In genomic region chr14:90491868-90492560, GRCh38 we compare ENCODE assay signal across 16 cellular contexts.
DNase-seq lines count a peak whose midpoint lies in the region; ATAC-seq and TF ChIP-seq lines count a peak whose summit lies in the region.
"Had no signal": no experiment of that assay in that cellular context is flagged by ENCODE, and none has a peak within 500 bp of the region (broad histone marks: within the 10 kb centered on the region; RNA-seq: fewer than 3 reads in every experiment).

No MANE protein-coding gene starts in this region.

- no peak for TF ChIP-seq CTCF in heart left ventricle (IDR thresholded peaks at IDR 0.05)
- no peak for TF ChIP-seq CTCF in dorsolateral prefrontal cortex (IDR thresholded peaks at IDR 0.05 in 54 of 56, conservative IDR thresholded peaks at IDR 0.05 in 2 of 56; ENCODE audit: low read depth in 1 of 56, partially characterized antibody in 56 of 56)
- TF ChIP-seq CTCF in nephron progenitor cell (IDR thresholded peaks at IDR 0.05) = no peak

- H3K9me3 Mint-ChIP-seq in nephron progenitor cell = no peaks in the 10 kb centered on the region
- H3K9me3 Mint-ChIP-seq: activated naive CD4-positive, alpha-beta T cell treated with anti-CD3 and anti-CD28 coated beads for 36 hours had no signal

- H3K27me3 ChIP-seq in heart left ventricle = no peaks in the 10 kb centered on the region
- no peaks in the 10 kb centered on the region for H3K27me3 ChIP-seq in dorsolateral prefrontal cortex
- H3K27me3 ChIP-seq: transverse colon had no signal

- no peak for TF ChIP-seq POLR2A in heart left ventricle (IDR thresholded peaks at IDR 0.05)

- peaks cover 19% of the 10 kb centered on the region for H3K4me1 Mint-ChIP-seq in nephron progenitor cell

- WGBS in heart left ventricle, 4 donors = 47 to 61% (median 58%) methylated on average over 10 to 12 of the region's 12 CpGs

- no peak overlapping the region for H3K27ac Mint-ChIP-seq in nephron progenitor cell
- H3K27ac Mint-ChIP-seq: activated naive CD4-positive, alpha-beta T cell treated with anti-CD3 and anti-CD28 coated beads for 36 hours had no signal

- H3K4me3 ChIP-seq in heart left ventricle = no peak overlapping the region
- H3K4me3 ChIP-seq in dorsolateral prefrontal cortex = no peak overlapping the region
- H3K4me3 ChIP-seq: transverse colon had no signal

- peak; percentile 6 to 57 (median 24) for ATAC-seq in heart left ventricle
- no peak for ATAC-seq in GM19395 (IDR thresholded peaks at IDR 0.05; ENCODE audit: unreplicated experiment)

- intact Hi-C loops in heart left ventricle (cut with DNase I) = loop anchor here in 1 of 10 donors (10.0 kb wide), 1 partner anchor 67 kb away; no protein-coding TSS in a partner anchor
- intact Hi-C loops in cardiac septum (cut with DNase I) = loop anchor here (10.0 kb wide), 1 partner anchor 187 kb away; no protein-coding TSS in a partner anchor
- intact Hi-C loops in dorsolateral prefrontal cortex (cut with DNase I) = no loop called here

- H3K36me3 ChIP-seq in heart left ventricle = no peaks in the 10 kb centered on the region
- H3K36me3 ChIP-seq: transverse colon had no signal

- H3K4me3 Mint-ChIP-seq in nephron progenitor cell = peak overlapping the region; percentile 38
- H3K4me3 Mint-ChIP-seq: activated naive CD4-positive, alpha-beta T cell treated with anti-CD3 and anti-CD28 coated beads for 36 hours had no signal

- H3K27ac ChIP-seq in heart left ventricle = peak overlapping the region in 3 of 12 donors; percentile 35 to 54 (median 38)
- H3K27ac ChIP-seq in dorsolateral prefrontal cortex = peak overlapping the region in 57 of 59 donors; percentile 13 to 95 (median 84)

- no peaks in the 10 kb centered on the region for H3K9me3 ChIP-seq in heart left ventricle
- H3K9me3 ChIP-seq: transverse colon had no signal

- H3K27me3 Mint-ChIP-seq in nephron progenitor cell (ENCODE audit: low read depth, poor library complexity) = peaks cover 4% of the 10 kb centered on the region

- H3K4me1 ChIP-seq in heart left ventricle = peaks cover 0 to 31% (median 22%) of the 10 kb centered on the region in 12 donors

- no peaks in the 10 kb centered on the region for H3K36me3 Mint-ChIP-seq in nephron progenitor cell (ENCODE audit: low read depth)

- DNase-seq in heart left ventricle (no peak), cardiac septum (ENCODE audit: low spot score) (no peak), dorsolateral prefrontal cortex (peak in 4 of 10 donors; percentile 49 to 67 (median 62)), nephron progenitor cell (no peak), NCI-H748 (lab: John Stamatoyannopoulos, UW; ENCODE audit: unreplicated experiment) (no peak), NCI-H69 (lab: John Stamatoyannopoulos, UW) (no peak), HuH-7.5 (ENCODE audit: low spot score) (no peak)
- DNase-seq: activated CD4-positive, alpha-beta T cell treated with anti-CD3 and anti-CD28 coated beads, Interleukin-2, amount 50 U/mL, for 4 hours; activated naive CD4-positive, alpha-beta T cell treated with anti-CD3 and anti-CD28 coated beads for 36 hours; central memory CD4-positive, alpha-beta T cell; DMS153; NCI-H510A treated with DMSO at 0.1 percent for 48 hours; RPMI8226; stimulated activated CD4-positive, alpha-beta T cell treated with anti-CD3 and anti-CD28 coated beads, Interleukin-15, amount 100 ng/mL, for 24 hours; transverse colon had no signal
